In the genomic region with DNA sequence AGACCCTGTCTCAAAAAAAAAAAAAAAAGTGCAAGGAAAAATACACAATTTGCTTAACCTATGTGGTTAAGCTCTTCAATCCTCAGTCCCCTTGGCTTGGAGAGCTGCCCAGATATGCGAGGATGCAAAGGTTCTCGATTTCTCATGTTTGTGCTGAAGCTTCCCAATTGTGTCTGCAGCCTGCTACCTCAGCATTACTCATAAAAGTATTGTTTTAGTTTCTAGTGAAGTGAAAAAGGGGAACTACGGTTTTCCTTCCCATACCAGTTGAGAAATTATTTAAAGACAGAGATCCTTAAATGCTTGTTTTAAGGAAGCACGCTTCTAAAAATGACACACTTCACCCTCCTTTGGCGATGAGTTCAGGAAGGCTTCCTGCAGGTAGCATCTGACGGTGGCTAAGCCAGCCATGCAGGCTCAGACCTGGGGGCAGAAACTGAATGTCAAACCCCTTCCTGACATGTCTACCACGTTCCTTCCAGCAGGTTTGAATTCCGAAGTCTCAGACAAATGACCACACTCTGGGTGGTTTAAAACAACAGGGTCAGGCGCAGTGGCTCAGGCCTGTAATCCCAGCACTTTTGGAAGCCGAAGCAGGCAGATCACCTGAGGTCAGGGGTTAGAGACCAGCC, we compare ENCODE assay signal across 9 cellular contexts. TPM values are rescaled to one million over a fixed set of nuclear protein-coding genes. Genes with fewer than 3 reads are reported as not detected.
DNase-seq lines count a peak whose midpoint lies in the region; ATAC-seq and TF ChIP-seq lines count a peak whose summit lies in the region.
"Had no signal": no experiment of that assay in that cellular context is flagged by ENCODE, and none has a peak within 500 bp of the region (broad histone marks: within the 10 kb centered on the region; RNA-seq: fewer than 3 reads in every experiment).

No MANE protein-coding gene starts in this region.

- DNase-seq in activated CD4-positive, alpha-beta T cell treated with anti-CD3 and anti-CD28 coated beads for 36 hours, result peak; percentile 26
- no peak for DNase-seq in activated CD4-positive, alpha-beta T cell treated with anti-CD3 and anti-CD28 coated beads, Interleukin-2, amount 50 U/mL, for 4 hours
- peak; percentile 92 for DNase-seq in KBM-7
- peak; percentile 60 to 96 for DNase-seq in cardiac fibroblast (ENCODE audit: low read depth in 2 of 2)
- peak; percentile 29 for DNase-seq in stimulated activated naive CD8-positive, alpha-beta T cell treated with anti-CD3 and anti-CD28 coated beads, Interleukin-15, Interleukin-2, amounts not matched to agents 100 U/mL and 50 U/mL, for 24 hours
- no peak for DNase-seq in activated effector memory CD4-positive, alpha-beta T cell treated with Interleukin-2 at 50 U/mL for 16 hours
- DNase-seq in stimulated activated CD4-positive, alpha-beta T cell treated with anti-CD3 and anti-CD28 coated beads, Interleukin-1b, Interleukin-23, amount 100 ng/mL, for 48 hours, result no peak
- DNase-seq: NCI-H1417 had no signal

- H3K4me3 ChIP-seq in cardiac fibroblast (replicated peaks in 1 of 2; ENCODE audit: low read depth in 2 of 2, low read length in 2 of 2), result no peak overlapping the region

- CTCF ChIA-PET in activated CD4-positive, alpha-beta T cell treated with anti-CD3 and anti-CD28 coated beads for 36 hours (lab: Charles Lee), result no interaction called here

- ATAC-seq in activated CD4-positive, alpha-beta T cell treated with anti-CD3 and anti-CD28 coated beads for 36 hours, result no peak
- ATAC-seq in stimulated activated naive CD8-positive, alpha-beta T cell treated with anti-CD3 and anti-CD28 coated beads, Interleukin-15, Interleukin-2, amounts not matched to agents 100 U/mL and 50 U/mL, for 24 hours, result no peak
- ATAC-seq in HG02642 (IDR thresholded peaks at IDR 0.05; ENCODE audit: poor library complexity, unreplicated experiment), result no peak

- peaks cover 7% of the 10 kb centered on the region for H3K9me3 Mint-ChIP-seq in activated CD4-positive, alpha-beta T cell treated with anti-CD3 and anti-CD28 coated beads for 36 hours (ENCODE audit: low read depth)

- intact Hi-C loops in activated CD4-positive, alpha-beta T cell treated with anti-CD3 and anti-CD28 coated beads for 36 hours (cut with DNase I, micrococcal nuclease), result no loop called here

- in situ Hi-C loops in KBM-7 (cut with MboI; ENCODE audit: low pct_unique_long_range_greater_than_20kb, low sequenced_read_pairs), result no loop called here

- TF ChIP-seq CTCF in cardiac fibroblast (IDR thresholded peaks at IDR 0.05; ENCODE audit: low read depth, low read length), result peak; percentile 32

- peaks cover 11% of the 10 kb centered on the region for H3K36me3 Mint-ChIP-seq in activated CD4-positive, alpha-beta T cell treated with anti-CD3 and anti-CD28 coated beads for 36 hours (ENCODE audit: low read depth)

- H3K27ac Mint-ChIP-seq in activated CD4-positive, alpha-beta T cell treated with anti-CD3 and anti-CD28 coated beads for 36 hours, result peak overlapping the region; percentile 95

- POLR2A ChIA-PET in activated CD4-positive, alpha-beta T cell treated with anti-CD3 and anti-CD28 coated beads for 36 hours (lab: Charles Lee), result no interaction called here

- peaks cover 2% of the 10 kb centered on the region for H3K27me3 Mint-ChIP-seq in activated CD4-positive, alpha-beta T cell treated with anti-CD3 and anti-CD28 coated beads for 36 hours

- peaks cover 53% of the 10 kb centered on the region for H3K4me1 Mint-ChIP-seq in activated CD4-positive, alpha-beta T cell treated with anti-CD3 and anti-CD28 coated beads for 36 hours

- no peak overlapping the region for H3K4me3 Mint-ChIP-seq in activated CD4-positive, alpha-beta T cell treated with anti-CD3 and anti-CD28 coated beads for 36 hours

RNA-seq across cellular contexts. Expression of a gene that starts 47.9 kb away (rescaled TPM):
- 1 to 10 TPM; 1.0 to 1.1 TPM for total RNA-seq in activated CD4-positive, alpha-beta T cell treated with anti-CD3 and anti-CD28 coated beads for 36 hours

Comparison
In these comparisons a context has a peak if more than half of its experiments do, and no peak if none do; other contexts are left out.
1. DNase-seq: peak in activated CD4-positive, alpha-beta T cell treated with anti-CD3 and anti-CD28 coated beads for 36 hours (single experiment), KBM-7 (single experiment), cardiac fibroblast (2 of 2) and stimulated activated naive CD8-positive, alpha-beta T cell treated with anti-CD3 and anti-CD28 coated beads, Interleukin-15, Interleukin-2, amounts not matched to agents 100 U/mL and 50 U/mL, for 24 hours (single experiment); none in activated CD4-positive, alpha-beta T cell treated with anti-CD3 and anti-CD28 coated beads, Interleukin-2, amount 50 U/mL, for 4 hours (0 of 2), activated effector memory CD4-positive, alpha-beta T cell treated with Interleukin-2 at 50 U/mL for 16 hours (single experiment) and stimulated activated CD4-positive, alpha-beta T cell treated with anti-CD3 and anti-CD28 coated beads, Interleukin-1b, Interleukin-23, amount 100 ng/mL, for 48 hours (single experiment).